ENCODE assay signal across 1 cellular context in the genomic region with DNA sequence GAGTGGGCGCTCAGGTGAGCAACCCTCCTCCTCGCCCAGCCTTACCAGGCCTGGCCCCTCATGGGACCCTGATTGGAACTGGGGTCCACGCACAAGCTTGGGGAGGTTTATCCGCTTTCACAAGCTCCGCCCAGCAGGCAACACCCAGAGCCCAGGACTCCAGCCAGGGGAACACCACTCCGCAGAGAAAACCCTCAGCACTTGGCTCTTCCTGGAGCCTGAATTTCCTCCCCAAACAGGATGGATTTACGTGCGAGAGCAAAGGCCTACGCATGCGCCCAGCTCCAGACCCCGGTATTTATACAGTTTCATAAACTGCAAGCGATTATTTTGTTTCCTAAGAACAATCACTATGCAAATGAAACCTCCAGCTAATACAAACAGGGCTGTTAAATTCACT.
TF ChIP-seq lines count a peak whose summit lies in the region.

No MANE protein-coding gene starts in this region.

TF ChIP-seq in H1, 55 proteins besides CTCF, POLR2A, EP300 and RAD21 (continued from another document):
- TF ChIP-seq, protein P1, sequence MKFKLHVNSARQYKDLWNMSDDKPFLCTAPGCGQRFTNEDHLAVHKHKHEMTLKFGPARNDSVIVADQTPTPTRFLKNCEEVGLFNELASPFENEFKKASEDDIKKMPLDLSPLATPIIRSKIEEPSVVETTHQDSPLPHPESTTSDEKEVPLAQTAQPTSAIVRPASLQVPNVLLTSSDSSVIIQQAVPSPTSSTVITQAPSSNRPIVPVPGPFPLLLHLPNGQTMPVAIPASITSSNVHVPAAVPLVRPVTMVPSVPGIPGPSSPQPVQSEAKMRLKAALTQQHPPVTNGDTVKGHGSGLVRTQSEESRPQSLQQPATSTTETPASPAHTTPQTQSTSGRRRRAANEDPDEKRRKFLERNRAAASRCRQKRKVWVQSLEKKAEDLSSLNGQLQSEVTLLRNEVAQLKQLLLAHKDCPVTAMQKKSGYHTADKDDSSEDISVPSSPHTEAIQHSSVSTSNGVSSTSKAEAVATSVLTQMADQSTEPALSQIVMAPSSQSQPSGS (IDR thresholded peaks at IDR 0.05; ENCODE audit: low read length), result no peak
- TF ChIP-seq CHD7 (IDR thresholded peaks at IDR 0.05; ENCODE audit: insufficient replicate concordance, low read length) (no peak), PHF8 (conservative IDR thresholded peaks at IDR 0.05; ENCODE audit: low read depth, low read length) (no peak)
